1 cellular context compared by ENCODE assay signal in the genomic region with DNA sequence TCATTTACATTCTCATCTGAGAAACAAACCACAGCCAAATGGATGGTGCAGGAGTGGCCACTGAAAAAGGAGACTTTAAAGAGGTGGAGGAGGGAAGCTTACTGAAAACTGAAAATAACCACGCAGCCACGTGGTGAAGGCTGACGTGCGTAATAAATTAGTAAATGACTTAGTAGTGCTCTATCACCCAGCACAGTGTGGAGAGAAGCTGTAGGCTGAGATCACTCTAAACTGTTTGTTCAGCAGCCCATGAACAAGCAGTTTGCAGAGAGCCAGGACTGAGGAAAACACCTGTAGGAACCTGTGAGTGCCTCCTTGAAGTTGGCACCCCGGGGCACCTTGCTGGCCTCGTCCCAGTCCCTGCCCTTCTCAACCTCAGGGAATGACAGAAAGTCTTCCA.
TF ChIP-seq lines count a peak whose summit lies in the region.

No MANE protein-coding gene starts in this region.

TF ChIP-seq in GM12878, 131 proteins besides CTCF, POLR2A, EP300 and RAD21 (continued from another document):
- no peak for TF ChIP-seq RAD51 (IDR thresholded peaks at IDR 0.05)
- no peak for TF ChIP-seq RELA (IDR thresholded peaks at IDR 0.05; ENCODE audit: borderline replicate concordance, partially characterized antibody)
- no peak for TF ChIP-seq ZBTB4 (CRISPR knock-in tag; IDR thresholded peaks at IDR 0.05)
- TF ChIP-seq RBBP5 (conservative IDR thresholded peaks at IDR 0.05), result no peak
- no peak for TF ChIP-seq RELB (IDR thresholded peaks at IDR 0.05; ENCODE audit: low read depth)
- no peak for TF ChIP-seq ATF7 (IDR thresholded peaks at IDR 0.05; ENCODE audit: low read depth)
- TF ChIP-seq TARDBP (IDR thresholded peaks at IDR 0.05; ENCODE audit: borderline replicate concordance), result no peak
